In genomic region chr15:78046796-78047341, GRCh38 we compare ENCODE assay signal across 13 cellular contexts. TPM values are rescaled to one million over a fixed set of nuclear protein-coding genes. Genes with fewer than 3 reads are reported as not detected.
DNase-seq lines count a peak whose midpoint lies in the region; ATAC-seq and TF ChIP-seq lines count a peak whose summit lies in the region.
"Had no signal": no experiment of that assay in that cellular context is flagged by ENCODE, and none has a peak within 500 bp of the region (broad histone marks: within the 10 kb centered on the region; RNA-seq: fewer than 3 reads in every experiment).

No MANE protein-coding gene starts in this region.

- CTCF ChIA-PET in CD8-positive, alpha-beta T cell (lab: Charles Lee): interaction anchor here (1.1 to 2.2 kb wide), 5 partner anchors 12 to 61 kb away, joined by 3 to 10 read pairs (median 4); no protein-coding TSS in a partner anchor
- CTCF ChIA-PET in mammary epithelial cell (lab: Charles Lee; ENCODE audit: low non-redundant PET): no interaction called here

- H3K4me2 ChIP-seq in mammary epithelial cell (ENCODE audit: insufficient read depth, low read depth, low read length): no peak overlapping the region

- H3K4me1 ChIP-seq in CD8-positive, alpha-beta T cell (ENCODE audit: insufficient read depth, low read length): peaks cover 90% of the 10 kb centered on the region
- H3K4me1 ChIP-seq in mammary epithelial cell (ENCODE audit: insufficient read depth, low read length) (peaks cover 8% of the 10 kb centered on the region), ascending aorta (peaks cover 2 to 14% of the 10 kb centered on the region in 2 donors)

- in situ Hi-C loops in KBM-7 (cut with MboI; ENCODE audit: low pct_unique_long_range_greater_than_20kb, low sequenced_read_pairs) (no loop called here), mammary epithelial cell (cut with MboI; ENCODE audit: low sequenced_read_pairs in 2 of 2) (no loop called here)

- TF ChIP-seq CTCF in CD8-positive, alpha-beta T cell (IDR thresholded peaks at IDR 0.05): no peak
- TF ChIP-seq CTCF in mammary epithelial cell (conservative IDR thresholded peaks at IDR 0.05 in 1 of 2, IDR thresholded peaks at IDR 0.05 in 1 of 2; ENCODE audit: extremely low read depth in 1 of 2, insufficient read depth in 1 of 2, low read depth in 1 of 2, low read length in 2 of 2): no peak
- no peak for TF ChIP-seq CTCF in ascending aorta (IDR thresholded peaks at IDR 0.05)

- ATAC-seq in CD8-positive, alpha-beta T cell: peak; percentile 10
- peak; percentile 53 to 77 for ATAC-seq in natural killer cell treated with Interleukin-12 subunit alpha and Interleukin-12 subunit beta and Interleukin-15 and Interleukin-18, amount 100 ng/mL, for 72 hours
- no peak for ATAC-seq in GM21786 (IDR thresholded peaks at IDR 0.05; ENCODE audit: unreplicated experiment)
- no peak for ATAC-seq in HG03196 (IDR thresholded peaks at IDR 0.05; ENCODE audit: unreplicated experiment)

- peaks cover 32% of the 10 kb centered on the region for H3K36me3 Mint-ChIP-seq in CD8-positive, alpha-beta T cell
- H3K36me3 Mint-ChIP-seq in natural killer cell treated with Interleukin-12 subunit alpha and Interleukin-12 subunit beta and Interleukin-15 and Interleukin-18, amount 100 ng/mL, for 72 hours: peaks cover 14% of the 10 kb centered on the region

- no peaks in the 10 kb centered on the region for H3K9me3 Mint-ChIP-seq in CD8-positive, alpha-beta T cell
- no peaks in the 10 kb centered on the region for H3K9me3 Mint-ChIP-seq in natural killer cell treated with Interleukin-12 subunit alpha and Interleukin-12 subunit beta and Interleukin-15 and Interleukin-18, amount 100 ng/mL, for 72 hours

- no peaks in the 10 kb centered on the region for H3K79me2 ChIP-seq in mammary epithelial cell (ENCODE audit: insufficient read depth, low read length)

- H3K36me3 ChIP-seq in CD8-positive, alpha-beta T cell (ENCODE audit: insufficient read depth, low read length): peaks cover 4% of the 10 kb centered on the region
- peaks cover 3% of the 10 kb centered on the region for H3K36me3 ChIP-seq in mammary epithelial cell (ENCODE audit: insufficient read depth, low read length)
- H3K36me3 ChIP-seq in ascending aorta: peaks cover 16 to 41% of the 10 kb centered on the region in 2 donors

- no peaks in the 10 kb centered on the region for H4K20me1 ChIP-seq in mammary epithelial cell (ENCODE audit: insufficient read depth, low read length)

- H3K27me3 Mint-ChIP-seq in CD8-positive, alpha-beta T cell (ENCODE audit: low read depth): no peaks in the 10 kb centered on the region
- no peaks in the 10 kb centered on the region for H3K27me3 Mint-ChIP-seq in natural killer cell treated with Interleukin-12 subunit alpha and Interleukin-12 subunit beta and Interleukin-15 and Interleukin-18, amount 100 ng/mL, for 72 hours

- peaks cover 96% of the 10 kb centered on the region for H3K4me1 Mint-ChIP-seq in CD8-positive, alpha-beta T cell (ENCODE audit: low read depth)
- peaks cover 72 to 85% of the 10 kb centered on the region in 2 donors for H3K4me1 Mint-ChIP-seq in natural killer cell treated with Interleukin-12 subunit alpha and Interleukin-12 subunit beta and Interleukin-15 and Interleukin-18, amount 100 ng/mL, for 72 hours (ENCODE audit: low read depth in 2 of 2)

- POLR2A ChIA-PET in CD8-positive, alpha-beta T cell (lab: Charles Lee): interaction anchor here (1.1 to 2.8 kb wide), 3 partner anchors 11 to 22 kb away, joined by 3 to 25 read pairs (median 4); no protein-coding TSS in a partner anchor

- H3K27ac ChIP-seq in CD8-positive, alpha-beta T cell (ENCODE audit: low read depth, low read length): peak overlapping the region; percentile 50
- H3K27ac ChIP-seq in mammary epithelial cell (ENCODE audit: insufficient read depth, low read depth, low read length) (no peak overlapping the region), ascending aorta (no peak overlapping the region)

- no peak overlapping the region for H3K9ac ChIP-seq in mammary epithelial cell (ENCODE audit: insufficient read depth, low read length)

- H3K27ac Mint-ChIP-seq in CD8-positive, alpha-beta T cell: peak overlapping the region; percentile 88
- peak overlapping the region; percentile 85 to 97 for H3K27ac Mint-ChIP-seq in natural killer cell treated with Interleukin-12 subunit alpha and Interleukin-12 subunit beta and Interleukin-15 and Interleukin-18, amount 100 ng/mL, for 72 hours

- no peaks in the 10 kb centered on the region for H3K9me3 ChIP-seq in CD8-positive, alpha-beta T cell (ENCODE audit: low read length)
- no peaks in the 10 kb centered on the region for H3K9me3 ChIP-seq in mammary epithelial cell (replicated peaks; ENCODE audit: insufficient read depth, low read length)
- H3K9me3 ChIP-seq in ascending aorta: no peaks in the 10 kb centered on the region

- peak overlapping the region; percentile 42 for H3K4me3 Mint-ChIP-seq in CD8-positive, alpha-beta T cell
- H3K4me3 Mint-ChIP-seq in natural killer cell treated with Interleukin-12 subunit alpha and Interleukin-12 subunit beta and Interleukin-15 and Interleukin-18, amount 100 ng/mL, for 72 hours: peak overlapping the region; percentile 77

- 80% methylated on average over 5 of the region's 5 CpGs for WGBS in mammary epithelial cell (ENCODE audit: low coverage, missing lambda C conversion rate)

- no peak overlapping the region for H3K4me3 ChIP-seq in CD8-positive, alpha-beta T cell (ENCODE audit: low read depth, low read length)
- H3K4me3 ChIP-seq in mammary epithelial cell (replicated peaks in 1 of 3; ENCODE audit: insufficient read depth in 1 of 3, low read depth in 2 of 3, low read length in 3 of 3): no peak overlapping the region
- H3K4me3 ChIP-seq in ascending aorta: no peak overlapping the region

- H2AFZ ChIP-seq in mammary epithelial cell (ENCODE audit: low read depth, low read length): no peak overlapping the region

- peak in 1 of 7 experiments; percentile 58 for DNase-seq in CD8-positive, alpha-beta T cell
- DNase-seq in KBM-7 (peak; percentile 71), mammary epithelial cell (peak; percentile 48), ascending aorta (ENCODE audit: low spot score in 2 of 2) (no peak)
- no peak for DNase-seq in natural killer cell treated with Interleukin-12 subunit alpha and Interleukin-12 subunit beta and Interleukin-15 and Interleukin-18, amount 100 ng/mL, for 72 hours (ENCODE audit: low spot score)
- DNase-seq in stimulated activated CD4-positive, alpha-beta T cell treated with anti-CD3 and anti-CD28 coated beads, Interleukin-4, amount 100 ng/mL, for 24 hours: no peak
- DNase-seq: DMS53, NCI-H187 had no signal

- dilution Hi-C loops in mammary epithelial cell (cut with HindIII; ENCODE audit: low sequenced_read_pairs): no loop called here

- no TSS peak for BruUV-seq in mammary epithelial cell (replicated peaks; lab: Mats Ljungman, UMichigan)

- no peaks in the 10 kb centered on the region for H3K27me3 ChIP-seq in CD8-positive, alpha-beta T cell (ENCODE audit: insufficient read depth, low read length)
- no peaks in the 10 kb centered on the region for H3K27me3 ChIP-seq in mammary epithelial cell (ENCODE audit: insufficient read depth, low read length)
- no peaks in the 10 kb centered on the region for H3K27me3 ChIP-seq in ascending aorta

- intact Hi-C loops in CD8-positive, alpha-beta T cell (cut with DNase I, micrococcal nuclease): no loop called here
- intact Hi-C loops in mammary epithelial cell (cut with micrococcal nuclease) (no loop called here), ascending aorta (cut with DNase I) (no loop called here)

RNA-seq across cellular contexts. Expression of gene TBC1D2B, which starts 30.6 kb away (rescaled TPM):
- total RNA-seq in CD8-positive, alpha-beta T cell: 100 to 1,000 TPM in 1 of 2 experiments, 10 to 100 TPM in 1; 88.7 to 101 TPM
- total RNA-seq in mammary epithelial cell (10 to 100 TPM; 15.7 to 24.0 TPM), ascending aorta (63.3 TPM)
- polyA plus RNA-seq in mammary epithelial cell: 11.8 TPM
- polyA minus RNA-seq in mammary epithelial cell: 10.3 TPM
- total RNA-seq in natural killer cell treated with Interleukin-12 subunit alpha and Interleukin-12 subunit beta and Interleukin-15 and Interleukin-18, amount 100 ng/mL, for 72 hours: 10 to 100 TPM; 54.1 to 97.0 TPM

RNA-seq across cellular contexts. Expression of gene SH2D7, which starts 45.5 kb away (rescaled TPM):
- total RNA-seq in CD8-positive, alpha-beta T cell: not detected
- total RNA-seq in mammary epithelial cell (not detected), ascending aorta (not detected)
- not detected for polyA plus RNA-seq in mammary epithelial cell
- polyA minus RNA-seq in mammary epithelial cell: not detected
- not detected for total RNA-seq in natural killer cell treated with Interleukin-12 subunit alpha and Interleukin-12 subunit beta and Interleukin-15 and Interleukin-18, amount 100 ng/mL, for 72 hours
- total RNA-seq: endothelial cell of umbilical vein, kidney epithelial cell, ureter had no signal
- polyA plus RNA-seq: endothelial cell of umbilical vein had no signal

Comparison
In these comparisons a context has a peak if more than half of its experiments do, and no peak if none do; other contexts are left out.
1. ATAC-seq: peak in CD8-positive, alpha-beta T cell (single experiment) and natural killer cell treated with Interleukin-12 subunit alpha and Interleukin-12 subunit beta and Interleukin-15 and Interleukin-18, amount 100 ng/mL, for 72 hours (2 of 2); none in GM21786 (single experiment) and HG03196 (single experiment).
2. DNase-seq: peak in KBM-7 (single experiment) and mammary epithelial cell (single experiment); none in natural killer cell treated with Interleukin-12 subunit alpha and Interleukin-12 subunit beta and Interleukin-15 and Interleukin-18, amount 100 ng/mL, for 72 hours (single experiment), ascending aorta (0 of 2) and stimulated activated CD4-positive, alpha-beta T cell treated with anti-CD3 and anti-CD28 coated beads, Interleukin-4, amount 100 ng/mL, for 24 hours (single experiment).